8 cellular contexts compared by ENCODE assay signal in the genomic region with DNA sequence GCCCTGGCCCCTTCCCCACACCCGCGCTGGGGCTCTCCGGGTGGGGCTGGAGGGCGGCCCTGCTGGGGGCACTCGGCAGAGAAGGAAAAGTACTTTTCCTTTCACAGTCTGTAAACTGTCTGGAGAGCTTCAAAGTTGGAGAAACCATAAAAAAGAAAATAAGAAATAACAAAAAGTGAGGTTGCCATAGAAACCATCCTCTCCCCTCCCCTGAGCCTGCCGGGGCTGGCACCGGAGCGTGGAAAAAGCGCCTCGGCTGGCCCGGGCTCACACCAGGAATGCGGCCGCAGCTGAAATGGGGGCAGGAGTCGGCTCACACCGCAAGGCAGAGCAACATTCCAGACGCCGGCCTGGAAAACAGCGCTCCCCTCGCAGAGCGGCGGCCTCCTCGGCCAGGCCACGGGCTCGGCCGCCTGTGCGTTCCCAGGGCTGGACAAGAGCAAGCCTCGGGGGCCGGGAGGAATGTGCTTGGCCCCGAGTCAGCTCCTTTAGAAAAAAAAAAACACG.
A peak's percentile ranks its signal among the peaks of the same experiment; 100 is the strongest.
DNase-seq lines count a peak whose midpoint lies in the region; ATAC-seq and TF ChIP-seq lines count a peak whose summit lies in the region.

No MANE protein-coding gene starts in this region.

- DNase-seq in AG08395 (ENCODE audit: low spot score) (peak; percentile 95), RWPE2 (ENCODE audit: low spot score) (no peak), foreskin keratinocyte (peak; percentile 31 to 50), nephron progenitor cell (peak; percentile 87)
- DNase-seq in stimulated activated naive B cell treated with anti-CD40 and anti-IgM and Interleukin-4, amounts not matched to agents 10 μg/mL and 1 μg/mL and 100 μg/mL, for 72 hours: no peak

- no peaks in the 10 kb centered on the region for H3K27me3 ChIP-seq in RWPE2 (ENCODE audit: insufficient read depth, poor library complexity, severe bottlenecking)
- H3K27me3 ChIP-seq in foreskin keratinocyte: peaks cover 49% of the 10 kb centered on the region

- H3K27ac Mint-ChIP-seq in nephron progenitor cell: peak overlapping the region; percentile 99
- H3K27ac Mint-ChIP-seq in stimulated activated memory B cell treated with anti-CD40 and anti-IgM and Interleukin-4, amounts not matched to agents 10 μg/mL and 1 μg/mL and 100 μg/mL, for 72 hours: no peak overlapping the region
- no peak overlapping the region for H3K27ac Mint-ChIP-seq in stimulated activated naive B cell treated with anti-CD40 and anti-IgM and Interleukin-4, amounts not matched to agents 10 μg/mL and 1 μg/mL and 100 μg/mL, for 72 hours

- no peak overlapping the region for H3K4me3 ChIP-seq in RWPE2 (ENCODE audit: severe bottlenecking)

- ATAC-seq in RWPE2 (ENCODE audit: low read depth) (peak; percentile 57), foreskin keratinocyte (peak; percentile 59), HG03159 (IDR thresholded peaks at IDR 0.05; ENCODE audit: unreplicated experiment) (no peak), HG02763 (IDR thresholded peaks at IDR 0.05; ENCODE audit: unreplicated experiment) (no peak)
- no peak for ATAC-seq in stimulated activated memory B cell treated with anti-CD40 and anti-IgM and Interleukin-4, amounts not matched to agents 10 μg/mL and 1 μg/mL and 100 μg/mL, for 72 hours
- ATAC-seq in stimulated activated naive B cell treated with anti-CD40 and anti-IgM and Interleukin-4, amounts not matched to agents 10 μg/mL and 1 μg/mL and 100 μg/mL, for 72 hours (replicated peaks): no peak

- H3K27me3 Mint-ChIP-seq in nephron progenitor cell (ENCODE audit: low read depth, poor library complexity): peaks cover 35% of the 10 kb centered on the region
- H3K27me3 Mint-ChIP-seq in stimulated activated memory B cell treated with anti-CD40 and anti-IgM and Interleukin-4, amounts not matched to agents 10 μg/mL and 1 μg/mL and 100 μg/mL, for 72 hours: peaks cover 11% of the 10 kb centered on the region
- peaks cover 8 to 28% of the 10 kb centered on the region in 2 donors for H3K27me3 Mint-ChIP-seq in stimulated activated naive B cell treated with anti-CD40 and anti-IgM and Interleukin-4, amounts not matched to agents 10 μg/mL and 1 μg/mL and 100 μg/mL, for 72 hours

- H3K4me3 Mint-ChIP-seq in nephron progenitor cell: no peak overlapping the region
- H3K4me3 Mint-ChIP-seq in stimulated activated memory B cell treated with anti-CD40 and anti-IgM and Interleukin-4, amounts not matched to agents 10 μg/mL and 1 μg/mL and 100 μg/mL, for 72 hours: no peak overlapping the region
- H3K4me3 Mint-ChIP-seq in stimulated activated naive B cell treated with anti-CD40 and anti-IgM and Interleukin-4, amounts not matched to agents 10 μg/mL and 1 μg/mL and 100 μg/mL, for 72 hours: no peak overlapping the region

- H3K9me3 Mint-ChIP-seq in nephron progenitor cell: peaks cover 8% of the 10 kb centered on the region
- peaks cover 4% of the 10 kb centered on the region for H3K9me3 Mint-ChIP-seq in stimulated activated memory B cell treated with anti-CD40 and anti-IgM and Interleukin-4, amounts not matched to agents 10 μg/mL and 1 μg/mL and 100 μg/mL, for 72 hours
- H3K9me3 Mint-ChIP-seq in stimulated activated naive B cell treated with anti-CD40 and anti-IgM and Interleukin-4, amounts not matched to agents 10 μg/mL and 1 μg/mL and 100 μg/mL, for 72 hours: no peaks in the 10 kb centered on the region

- H3K4me1 Mint-ChIP-seq in nephron progenitor cell: peaks cover 33% of the 10 kb centered on the region
- H3K4me1 Mint-ChIP-seq in stimulated activated memory B cell treated with anti-CD40 and anti-IgM and Interleukin-4, amounts not matched to agents 10 μg/mL and 1 μg/mL and 100 μg/mL, for 72 hours: peaks cover 8% of the 10 kb centered on the region
- peaks cover 2 to 8% of the 10 kb centered on the region in 2 donors for H3K4me1 Mint-ChIP-seq in stimulated activated naive B cell treated with anti-CD40 and anti-IgM and Interleukin-4, amounts not matched to agents 10 μg/mL and 1 μg/mL and 100 μg/mL, for 72 hours

- H3K27ac ChIP-seq in RWPE2 (ENCODE audit: poor library complexity, severe bottlenecking) (no peak overlapping the region), foreskin keratinocyte (no peak overlapping the region)

- peaks cover 4% of the 10 kb centered on the region for H3K36me3 Mint-ChIP-seq in nephron progenitor cell (ENCODE audit: low read depth)
- no peaks in the 10 kb centered on the region for H3K36me3 Mint-ChIP-seq in stimulated activated memory B cell treated with anti-CD40 and anti-IgM and Interleukin-4, amounts not matched to agents 10 μg/mL and 1 μg/mL and 100 μg/mL, for 72 hours
- no peaks in the 10 kb centered on the region for H3K36me3 Mint-ChIP-seq in stimulated activated naive B cell treated with anti-CD40 and anti-IgM and Interleukin-4, amounts not matched to agents 10 μg/mL and 1 μg/mL and 100 μg/mL, for 72 hours

- H3K4me1 ChIP-seq in RWPE2 (ENCODE audit: insufficient read depth, poor library complexity, severe bottlenecking): no peaks in the 10 kb centered on the region
- no peaks in the 10 kb centered on the region for H3K4me1 ChIP-seq in foreskin keratinocyte

- no peaks in the 10 kb centered on the region for H3K9me3 ChIP-seq in RWPE2 (ENCODE audit: severe bottlenecking)

- no peaks in the 10 kb centered on the region for H3K36me3 ChIP-seq in RWPE2 (ENCODE audit: low read depth)

- TF ChIP-seq CTCF in RWPE2 (IDR thresholded peaks at IDR 0.05; ENCODE audit: poor library complexity, severe bottlenecking) (no peak), foreskin keratinocyte (conservative IDR thresholded peaks at IDR 0.05) (peak; percentile 6), nephron progenitor cell (IDR thresholded peaks at IDR 0.05) (no peak)

Comparison
In these comparisons a context has a peak if more than half of its experiments do, and no peak if none do; other contexts are left out.
1. DNase-seq: peak in AG08395 (single experiment), foreskin keratinocyte (2 of 2) and nephron progenitor cell (single experiment); none in RWPE2 (single experiment) and stimulated activated naive B cell treated with anti-CD40 and anti-IgM and Interleukin-4, amounts not matched to agents 10 μg/mL and 1 μg/mL and 100 μg/mL, for 72 hours (single experiment).
2. ATAC-seq: peak in RWPE2 (single experiment) and foreskin keratinocyte (single experiment); none in HG03159 (single experiment), stimulated activated memory B cell treated with anti-CD40 and anti-IgM and Interleukin-4, amounts not matched to agents 10 μg/mL and 1 μg/mL and 100 μg/mL, for 72 hours (single experiment), HG02763 (single experiment) and stimulated activated naive B cell treated with anti-CD40 and anti-IgM and Interleukin-4, amounts not matched to agents 10 μg/mL and 1 μg/mL and 100 μg/mL, for 72 hours (0 of 2).